8 cellular contexts compared by ENCODE assay signal in the genomic region with DNA sequence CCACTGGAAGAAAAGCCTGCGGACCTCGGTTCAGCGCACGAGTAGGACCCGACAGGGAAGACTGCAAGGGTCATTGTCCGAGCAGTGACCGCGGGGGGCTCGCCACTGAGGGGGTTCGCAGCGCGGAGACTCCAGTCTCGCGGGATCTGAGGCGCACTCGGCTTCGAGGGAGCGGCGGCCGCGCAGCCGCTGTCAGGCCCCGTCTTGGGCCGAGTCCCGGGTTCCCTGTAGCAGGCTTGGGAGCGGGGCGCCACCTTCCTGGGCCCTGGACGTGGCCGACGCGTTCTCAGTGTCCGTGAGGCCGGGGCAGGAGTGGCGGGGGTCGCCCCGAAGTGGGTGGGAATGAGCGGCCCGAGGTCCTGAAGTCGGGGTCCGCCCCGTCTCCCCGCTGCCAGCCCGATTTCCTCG. TPM values are rescaled to one million over a fixed set of nuclear protein-coding genes. Genes with fewer than 3 reads are reported as not detected.
DNase-seq lines count a peak whose midpoint lies in the region; ATAC-seq, FAIRE-seq and TF ChIP-seq lines count a peak whose summit lies in the region.

No MANE protein-coding gene starts in this region.

- TF ChIP-seq POLR2A in GM12891 (IDR thresholded peaks at IDR 0.05; ENCODE audit: low read depth, low read length), result peak; percentile 25

- H2AFZ ChIP-seq in parathyroid adenoma, result peak overlapping the region; percentile 44

- peak overlapping the region; percentile 35 for H3K4me3 ChIP-seq in parathyroid adenoma (ENCODE audit: low read depth, low read length)

- H3K79me2 ChIP-seq in parathyroid adenoma, result peaks cover 34% of the 10 kb centered on the region

- ATAC-seq in esophagus mucosa, result peak; percentile 1
- no peak for ATAC-seq in HG03457 (IDR thresholded peaks at IDR 0.05; ENCODE audit: unreplicated experiment)

- H3K9ac ChIP-seq in parathyroid adenoma, result no peak overlapping the region

- DNase-seq in GM12891 (ENCODE audit: insufficient read length, low spot score), result no peak
- DNase-seq in RKO (ENCODE audit: low spot score), result peak; percentile 61
- DNase-seq in NCI-H1092 (lab: John Stamatoyannopoulos, UW), result no peak
- no peak for DNase-seq in T-helper 9 cell
- DNase-seq in NCI-H2107 treated with DMSO at 0.1 percent for 48 hours (lab: John Stamatoyannopoulos, UW; ENCODE audit: unreplicated experiment), result no peak

- peaks cover 29% of the 10 kb centered on the region for H3K4me1 ChIP-seq in parathyroid adenoma

- FAIRE-seq in GM12891 (lab: Jason Lieb, UNC), result no peak

- H3K36me3 ChIP-seq in parathyroid adenoma (ENCODE audit: control insufficient read depth, insufficient read depth, low read length), result no peaks in the 10 kb centered on the region

- no peaks in the 10 kb centered on the region for H3K9me3 ChIP-seq in parathyroid adenoma (ENCODE audit: control insufficient read depth, low read length)

- H3K27me3 ChIP-seq in parathyroid adenoma (ENCODE audit: control insufficient read depth, insufficient read depth, low read length), result no peaks in the 10 kb centered on the region

- peak overlapping the region; percentile 97 for H3K27ac ChIP-seq in parathyroid adenoma

- peak overlapping the region; percentile 66 for H3K4me2 ChIP-seq in parathyroid adenoma (ENCODE audit: low read length)

- TF ChIP-seq CTCF in parathyroid adenoma (IDR thresholded peaks at IDR 0.05), result no peak

TF ChIP-seq in GM12891, 5 proteins besides CTCF, POLR2A, EP300 and RAD21:
- TF ChIP-seq TAF1 (IDR thresholded peaks at IDR 0.05; ENCODE audit: low read depth, low read length), result no peak
- no peak for TF ChIP-seq PAX5 (IDR thresholded peaks at IDR 0.05; ENCODE audit: insufficient read depth, low read length, severe bottlenecking)
- TF ChIP-seq SPI1 (IDR thresholded peaks at IDR 0.05; ENCODE audit: low read depth, low read length), result no peak
- TF ChIP-seq POU2F2 (IDR thresholded peaks at IDR 0.05; ENCODE audit: low read depth, low read length), result no peak
- TF ChIP-seq POLR2AphosphoS5 (IDR thresholded peaks at IDR 0.05; ENCODE audit: low read depth, low read length), result no peak; the same call in 1 of the 2 replicates

RNA-seq across cellular contexts. Expression of a gene that starts 0.5 kb away (rescaled TPM):
- polyA plus RNA-seq in GM12891 (2012; ENCODE audit: low read depth, missing spikeins), result 47.7 TPM
- 41.2 TPM for total RNA-seq in esophagus mucosa

RNA-seq across cellular contexts. Expression of a gene that starts 5.7 kb away (rescaled TPM):
- 297 TPM for polyA plus RNA-seq in GM12891 (2012; ENCODE audit: low read depth, missing spikeins)
- 172 TPM for total RNA-seq in esophagus mucosa

RNA-seq across cellular contexts. Expression of a gene that starts 10.8 kb away (rescaled TPM):
- not detected for polyA plus RNA-seq in GM12891 (2012; ENCODE audit: low read depth, missing spikeins)
- 0.40 TPM for total RNA-seq in esophagus mucosa

RNA-seq across cellular contexts. Expression of a gene that starts 26.5 kb away (rescaled TPM):
- polyA plus RNA-seq in GM12891 (2012; ENCODE audit: low read depth, missing spikeins), result 16.2 TPM
- 99.3 TPM for total RNA-seq in esophagus mucosa

RNA-seq across cellular contexts. Expression of a gene that starts 33.3 kb away (rescaled TPM):
- polyA plus RNA-seq in GM12891 (2012; ENCODE audit: low read depth, missing spikeins), result 209 TPM
- 251 TPM for total RNA-seq in esophagus mucosa
